14 cellular contexts compared by ENCODE assay signal in genomic region chr1:77556045-77556444, GRCh38.
"Had no signal": no experiment of that assay in that cellular context is flagged by ENCODE, and none has a peak within 500 bp of the region (broad histone marks: within the 10 kb centered on the region; RNA-seq: fewer than 3 reads in every experiment).

No MANE protein-coding gene starts in this region.

- H3K27ac ChIP-seq: ascending aorta, foreskin keratinocyte, thoracic aorta, WERI-Rb-1 had no signal

- H3K36me3 ChIP-seq: ascending aorta, thoracic aorta, WERI-Rb-1 had no signal

- H3K4me3 ChIP-seq: ascending aorta, thoracic aorta had no signal

- DNase-seq: activated CD4-positive, alpha-beta memory T cell treated with anti-CD3 and anti-CD28 coated beads for 36 hours; activated CD8-positive, alpha-beta memory T cell treated with anti-CD3 and anti-CD28 coated beads, Interleukin-2, amount 10 ng/mL, durations not matched to agents 7 days and 5 days; activated gamma-delta T cell; activated T-cell treated with anti-CD3 and anti-CD28 coated beads, Interleukin-2, amount 50 U/mL, for 48 hours; effector memory CD8-positive, alpha-beta T cell; foreskin keratinocyte; left ventricle myocardium superior; mesenchymal stem cell; stimulated activated CD4-positive, alpha-beta T cell treated with anti-CD3 and anti-CD28 coated beads, Interleukin-1b, Interleukin-23, amount 100 ng/mL, for 48 hours; T-helper 9 cell; WERI-Rb-1 had no signal

- ATAC-seq: activated CD8-positive, alpha-beta memory T cell treated with anti-CD3 and anti-CD28 coated beads, Interleukin-2, amount 10 ng/mL, durations not matched to agents 7 days and 5 days; effector memory CD8-positive, alpha-beta T cell; foreskin keratinocyte; left ventricle myocardium superior; natural killer cell treated with Interleukin-12 subunit alpha and Interleukin-12 subunit beta and Interleukin-15 and Interleukin-18, amount 100 ng/mL, for 72 hours had no signal

- H3K9me3 ChIP-seq: ascending aorta, thoracic aorta had no signal

- H3K27me3 ChIP-seq: ascending aorta, foreskin keratinocyte had no signal

- H3K4me1 ChIP-seq: ascending aorta, foreskin keratinocyte had no signal
